8 cellular contexts compared by ENCODE assay signal in genomic region chr4:54659213-54660144, GRCh38. TPM values are rescaled to one million over a fixed set of nuclear protein-coding genes. Genes with fewer than 3 reads are reported as not detected.
DNase-seq lines count a peak whose midpoint lies in the region; ATAC-seq lines count a peak whose summit lies in the region.

No MANE protein-coding gene starts in this region.

- H3K79me1 ChIP-seq in trophoblast cell (ENCODE audit: low read length), result no peaks in the 10 kb centered on the region

- peak overlapping the region; percentile 70 to 83 (median 75) for H3K4me3 Mint-ChIP-seq in T-cell

- peaks cover 8 to 17% of the 10 kb centered on the region in 2 experiments for H3K4me1 ChIP-seq in trophoblast cell (ENCODE audit: control insufficient read depth in 1 of 2, insufficient read depth in 2 of 2, low read length in 2 of 2)

- H3K27me3 ChIP-seq in trophoblast cell (ENCODE audit: insufficient read depth, low read length), result peaks cover 16% of the 10 kb centered on the region

- H3K4me3 ChIP-seq in trophoblast cell (ENCODE audit: low read depth, low read length), result peak overlapping the region; percentile 63

- CTCF ChIA-PET in T-cell (lab: Charles Lee), result interaction anchor here (0.6 to 1.6 kb wide), 2 partner anchors 28 to 648 kb away, joined by 3 to 16 read pairs; no protein-coding TSS in a partner anchor

- no peak overlapping the region for H3K27ac ChIP-seq in trophoblast cell (ENCODE audit: low read depth, low read length)

- H3K9me3 ChIP-seq in trophoblast cell (ENCODE audit: insufficient read depth, low read depth, low read length), result peaks cover 2% of the 10 kb centered on the region

- no peak overlapping the region for H3K18ac ChIP-seq in trophoblast cell (ENCODE audit: low read length)

- peaks cover 15 to 18% (median 17%) of the 10 kb centered on the region in 3 donors for H3K4me1 Mint-ChIP-seq in T-cell

- no peak overlapping the region for H4K12ac ChIP-seq in trophoblast cell (ENCODE audit: low read depth, low read length)

- no peaks in the 10 kb centered on the region for H3K9me3 Mint-ChIP-seq in T-cell

- no peak overlapping the region for H4K8ac ChIP-seq in trophoblast cell (ENCODE audit: low read depth, low read length)

- H2BK12ac ChIP-seq in trophoblast cell (ENCODE audit: low read length), result no peak overlapping the region

- peaks cover 48 to 67% of the 10 kb centered on the region in 2 donors for H3K27me3 Mint-ChIP-seq in T-cell

- WGBS in trophoblast cell (ENCODE audit: extremely low coverage, insufficient coverage, insufficient read length), result no CpG with 5 or more reads among the region's 23 CpGs

- H3K36me3 ChIP-seq in trophoblast cell (ENCODE audit: control insufficient read depth in 1 of 2, insufficient read depth in 2 of 2, low read length in 2 of 2), result no peaks in the 10 kb centered on the region

- no peak overlapping the region for H3K27ac Mint-ChIP-seq in T-cell

- H3K4me2 ChIP-seq in trophoblast cell (ENCODE audit: low read length), result peak overlapping the region; percentile 88

- no peak overlapping the region for H2AFZ ChIP-seq in trophoblast cell (ENCODE audit: insufficient read depth, low read length, poor library complexity)

- DNase-seq in NCI-H345 (lab: John Stamatoyannopoulos, UW), result peak; percentile 27
- no peak for DNase-seq in NCI-H345 treated with DMSO at 0.1 percent for 48 hours (lab: John Stamatoyannopoulos, UW; ENCODE audit: unreplicated experiment)
- DNase-seq in T-cell, result no peak
- DNase-seq in germinal center (ENCODE audit: low spot score), result peak; percentile 4
- no peak for DNase-seq in trophoblast cell
- DNase-seq in amniotic stem cell (lab: John Stamatoyannopoulos, UW), result no peak

- POLR2A ChIA-PET in T-cell (lab: Charles Lee), result interaction anchor here in 1 of 2 donors (0.5 kb wide), 1 partner anchor 39 kb away, joined by 3 read pairs; no protein-coding TSS in a partner anchor

- no peak overlapping the region for H3K9ac ChIP-seq in trophoblast cell (ENCODE audit: low read length)

- H3K14ac ChIP-seq in trophoblast cell (ENCODE audit: low read length), result no peak overlapping the region

- no peak overlapping the region for H2BK5ac ChIP-seq in trophoblast cell (ENCODE audit: low read depth, low read length, poor library complexity)

- no peak overlapping the region for H3K4ac ChIP-seq in trophoblast cell (ENCODE audit: low read depth, low read length)

- H3K79me2 ChIP-seq in trophoblast cell (ENCODE audit: control insufficient read depth, insufficient read depth, low read length, poor library complexity), result no peaks in the 10 kb centered on the region

- no peak overlapping the region for H2AK5ac ChIP-seq in trophoblast cell (ENCODE audit: low read length)

- no peak for ATAC-seq in T-cell (replicated peaks in 1 of 4)
- ATAC-seq in GM18517 (IDR thresholded peaks at IDR 0.05; ENCODE audit: unreplicated experiment), result no peak
- ATAC-seq in HG03469 (IDR thresholded peaks at IDR 0.05; ENCODE audit: unreplicated experiment), result no peak

- no peak overlapping the region for H4K91ac ChIP-seq in trophoblast cell (ENCODE audit: low read depth, low read length)

- H3K23ac ChIP-seq in trophoblast cell (ENCODE audit: low read length), result no peak overlapping the region

- H2BK120ac ChIP-seq in trophoblast cell (ENCODE audit: insufficient read depth, low read length, poor library complexity), result no peak overlapping the region

- H3K36me3 Mint-ChIP-seq in T-cell, result no peaks in the 10 kb centered on the region

RNA-seq across cellular contexts. Expression of gene KIT, which starts 1.7 kb away (rescaled TPM):
- total RNA-seq in T-cell, result 1 to 10 TPM in 4 of 5 donors, under 1 TPM in 1; 0.98 to 6.6 (median 3.6) TPM
- 1.4 and 2.0 TPM in 2 replicates for polyA plus RNA-seq in trophoblast cell (2013)

Comparison
In these comparisons a context has a peak if more than half of its experiments do, and no peak if none do; other contexts are left out.
1. DNase-seq: peak in NCI-H345 (single experiment) and germinal center (single experiment); none in NCI-H345 treated with DMSO at 0.1 percent for 48 hours (single experiment), T-cell (0 of 34), trophoblast cell (0 of 2) and amniotic stem cell (single experiment).